Comparison of ENCODE assay signal across 11 cellular contexts in the genomic region with DNA sequence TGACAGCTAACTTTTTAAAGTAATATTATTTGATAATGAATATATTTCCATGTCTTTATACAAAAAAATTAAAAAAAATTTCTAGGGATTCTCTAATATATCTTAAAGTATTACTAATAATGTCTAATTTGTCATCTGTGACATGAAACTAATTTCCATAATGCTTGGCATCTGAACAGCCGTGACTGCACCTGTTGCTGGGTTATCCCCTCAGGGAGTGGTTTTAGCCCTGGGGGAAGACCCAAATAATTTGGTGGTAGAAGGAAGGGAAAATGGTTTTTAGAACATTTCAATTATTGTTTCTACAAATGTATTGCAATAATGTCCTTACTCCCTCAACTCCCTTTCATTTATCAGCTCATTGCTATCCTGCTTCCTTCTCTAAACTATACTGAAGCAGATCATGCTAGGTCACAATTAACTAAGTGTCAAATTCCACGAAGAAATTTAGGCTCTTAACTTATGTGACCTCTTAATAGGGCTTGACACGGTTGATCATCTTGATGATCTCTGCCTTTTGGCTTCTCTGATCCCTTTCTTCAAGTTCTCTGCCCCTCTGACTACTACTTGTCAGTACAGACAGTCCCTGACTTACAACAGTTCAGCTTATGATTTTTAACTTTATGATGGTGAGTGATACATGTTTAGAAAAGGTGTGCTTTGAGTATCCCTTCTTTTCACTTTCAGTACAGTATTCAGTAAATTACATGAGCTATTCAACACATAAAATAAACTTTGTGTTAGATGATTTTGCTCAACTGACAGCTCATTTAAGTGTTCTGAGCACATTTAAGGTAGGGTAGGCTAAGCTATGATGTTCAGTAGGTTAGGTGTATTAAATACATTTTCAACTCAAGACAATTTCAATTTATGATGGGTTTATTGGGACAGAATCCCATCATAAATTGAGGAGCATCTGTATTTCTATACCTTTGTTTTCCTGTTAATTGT. TPM values are rescaled to one million over a fixed set of nuclear protein-coding genes. Genes with fewer than 3 reads are reported as not detected.
DNase-seq lines count a peak whose midpoint lies in the region; ATAC-seq and TF ChIP-seq lines count a peak whose summit lies in the region.
"Had no signal": no experiment of that assay in that cellular context is flagged by ENCODE, and none has a peak within 500 bp of the region (broad histone marks: within the 10 kb centered on the region; RNA-seq: fewer than 3 reads in every experiment).

No MANE protein-coding gene starts in this region.

- H3K27ac ChIP-seq in BLaER1, result 0 out of 2 replicates have a peak overlapping the region, but pooled peaks have one; percentile 38
- no peak overlapping the region for H3K27ac ChIP-seq in upper lobe of left lung

- H3K4me1 ChIP-seq in BLaER1 (peaks cover 22% of the 10 kb centered on the region), upper lobe of left lung (no peaks in the 10 kb centered on the region)

- H3K36me3 ChIP-seq in BLaER1 (peaks cover 8% of the 10 kb centered on the region; the same call in 1 of the 2 replicates), upper lobe of left lung (no peaks in the 10 kb centered on the region)

- no peak overlapping the region for H3K9ac ChIP-seq in BLaER1

- no peak for TF ChIP-seq POLR2A in upper lobe of left lung (IDR thresholded peaks at IDR 0.05)

- TF ChIP-seq CTCF in upper lobe of left lung (IDR thresholded peaks at IDR 0.05), result no peak

- H4K20me1 ChIP-seq in BLaER1, result no peaks in the 10 kb centered on the region

- no peaks in the 10 kb centered on the region for H3K27me3 Mint-ChIP-seq in IgD-negative memory B cell

- no peak for TF ChIP-seq EP300 in upper lobe of left lung (IDR thresholded peaks at IDR 0.05)

- H3K4me3 ChIP-seq in BLaER1 (no peak overlapping the region), upper lobe of left lung (no peak overlapping the region)

- H3K9me3 Mint-ChIP-seq in IgD-negative memory B cell, result no peaks in the 10 kb centered on the region
- H3K9me3 Mint-ChIP-seq: CD14-positive monocyte had no signal

- H3K4me3 Mint-ChIP-seq in IgD-negative memory B cell, result peak overlapping the region; percentile 8 to 71 (median 39)
- H3K4me3 Mint-ChIP-seq: CD14-positive monocyte had no signal

- H3K27me3 ChIP-seq in BLaER1 (no peaks in the 10 kb centered on the region), upper lobe of left lung (no peaks in the 10 kb centered on the region)

- 75 to 80% methylated on average over 3 of the region's 3 CpGs for WGBS in upper lobe of left lung, 2 donors

- H3K27ac Mint-ChIP-seq in IgD-negative memory B cell, result peak overlapping the region; percentile 4 to 64 (median 12)
- H3K27ac Mint-ChIP-seq: CD14-positive monocyte had no signal

- peak overlapping the region; percentile 50 for H3K4me2 ChIP-seq in BLaER1

- no peaks in the 10 kb centered on the region for H3K9me3 ChIP-seq in BLaER1
- no peaks in the 10 kb centered on the region for H3K9me3 ChIP-seq in upper lobe of left lung

- peaks cover 8% of the 10 kb centered on the region for H3K36me3 Mint-ChIP-seq in IgD-negative memory B cell

- no peak for DNase-seq in iPS-NIHi7 (ENCODE audit: extremely low spot score)
- DNase-seq in hypothalamus (lab: John Stamatoyannopoulos, UW), result no peak
- DNase-seq in upper lobe of left lung, result no peak
- no peak for DNase-seq in NCI-H1930 (lab: John Stamatoyannopoulos, UW)
- DNase-seq: left colon, NCI-H524 treated with DMSO at 0.1 percent for 48 hours had no signal

- peaks cover 27 to 50% (median 34%) of the 10 kb centered on the region in 3 donors for H3K4me1 Mint-ChIP-seq in IgD-negative memory B cell
- H3K4me1 Mint-ChIP-seq: CD14-positive monocyte had no signal

- ATAC-seq in GM18868 (IDR thresholded peaks at IDR 0.05; ENCODE audit: unreplicated experiment), result peak; percentile 89
- ATAC-seq in HG02642 (IDR thresholded peaks at IDR 0.05; ENCODE audit: poor library complexity, unreplicated experiment), result peak; percentile 92
- ATAC-seq in upper lobe of left lung (ENCODE audit: low FRiP score in 2 of 2), result no peak
- ATAC-seq: left colon had no signal

RNA-seq across cellular contexts. Expression of gene DPH5, which starts 26.4 kb away (rescaled TPM):
- 30.5 TPM for polyA plus RNA-seq in IgD-negative memory B cell
- total RNA-seq in upper lobe of left lung, result 10 to 100 TPM; 14.8 to 25.2 (median 21.5) TPM

Comparison
In these comparisons a context has a peak if more than half of its experiments do, and no peak if none do; other contexts are left out.
1. ATAC-seq: peak in GM18868 (single experiment) and HG02642 (single experiment); none in upper lobe of left lung (0 of 2).